14 cellular contexts compared by ENCODE assay signal in genomic region chr3:4757056-4757948, GRCh38.
DNase-seq lines count a peak whose midpoint lies in the region; ATAC-seq and TF ChIP-seq lines count a peak whose summit lies in the region.
"Had no signal": no experiment of that assay in that cellular context is flagged by ENCODE, and none has a peak within 500 bp of the region (broad histone marks: within the 10 kb centered on the region; RNA-seq: fewer than 3 reads in every experiment).

No MANE protein-coding gene starts in this region.

- H3K9me3 ChIP-seq in body of pancreas = no peaks in the 10 kb centered on the region
- H3K9me3 ChIP-seq: tibial artery had no signal

- ATAC-seq in left cardiac atrium (no peak), HG02981 (IDR thresholded peaks at IDR 0.05; ENCODE audit: unreplicated experiment) (peak; percentile 41), body of pancreas (peak; percentile 87)
- no peak for ATAC-seq in activated CD8-positive, alpha-beta T cell treated with anti-CD3 and anti-CD28 coated beads, Interleukin-2, amount 10 ng/mL, durations not matched to agents 7 days and 5 days
- ATAC-seq: activated naive CD4-positive, alpha-beta T cell treated with anti-CD3 and anti-CD28 coated beads, Interleukin-2, amount 50 U/mL, for 72 hours had no signal

- H3K4me1 Mint-ChIP-seq in type B pancreatic cell (ENCODE audit: unreplicated experiment) (peaks cover 10% of the 10 kb centered on the region), endothelial cell (ENCODE audit: unreplicated experiment) (peaks cover 19% of the 10 kb centered on the region)
- peaks cover 80% of the 10 kb centered on the region for H3K4me1 Mint-ChIP-seq in activated CD8-positive, alpha-beta T cell treated with anti-CD3 and anti-CD28 coated beads, Interleukin-2, amount 10 ng/mL, durations not matched to agents 7 days and 5 days (ENCODE audit: low read depth)

- H3K27ac ChIP-seq in body of pancreas = peak overlapping the region; percentile 66 to 90 (median 85)
- H3K27ac ChIP-seq: tibial artery had no signal

- H3K4me3 ChIP-seq in body of pancreas = no peak overlapping the region
- H3K4me3 ChIP-seq: tibial artery had no signal

- H3K36me3 Mint-ChIP-seq in type B pancreatic cell (peaks cover 22% of the 10 kb centered on the region), endothelial cell (ENCODE audit: low read depth, unreplicated experiment) (peaks cover 32% of the 10 kb centered on the region)
- peaks cover 77% of the 10 kb centered on the region for H3K36me3 Mint-ChIP-seq in activated CD8-positive, alpha-beta T cell treated with anti-CD3 and anti-CD28 coated beads, Interleukin-2, amount 10 ng/mL, durations not matched to agents 7 days and 5 days (ENCODE audit: low read depth)

- H3K27me3 Mint-ChIP-seq in type B pancreatic cell (no peaks in the 10 kb centered on the region), endothelial cell (ENCODE audit: unreplicated experiment) (no peaks in the 10 kb centered on the region)
- H3K27me3 Mint-ChIP-seq in activated CD8-positive, alpha-beta T cell treated with anti-CD3 and anti-CD28 coated beads, Interleukin-2, amount 10 ng/mL, durations not matched to agents 7 days and 5 days (ENCODE audit: low read depth) = no peaks in the 10 kb centered on the region
- H3K27me3 Mint-ChIP-seq: activated CD4-positive, alpha-beta T cell treated with anti-CD3 and anti-CD28 coated beads, Interleukin-2, amount 10 ng/mL, durations not matched to agents 7 days and 5 days; naive B cell had no signal

- 50 to 56% methylated on average over 13 of the region's 13 CpGs for WGBS in body of pancreas, 2 donors

- POLR2A ChIA-PET in activated CD8-positive, alpha-beta T cell treated with anti-CD3 and anti-CD28 coated beads, Interleukin-2, amount 10 ng/mL, durations not matched to agents 7 days and 5 days (lab: Charles Lee) = no interaction called here

- CTCF ChIA-PET in activated CD8-positive, alpha-beta T cell treated with anti-CD3 and anti-CD28 coated beads, Interleukin-2, amount 10 ng/mL, durations not matched to agents 7 days and 5 days (lab: Charles Lee) = interaction anchor here (1.4 to 1.6 kb wide), 2 partner anchors 10 to 219 kb away, joined by 3 to 5 read pairs; no protein-coding TSS in a partner anchor

- H3K27ac Mint-ChIP-seq in type B pancreatic cell = peak overlapping the region; percentile 5
- no peak overlapping the region for H3K27ac Mint-ChIP-seq in activated CD8-positive, alpha-beta T cell treated with anti-CD3 and anti-CD28 coated beads, Interleukin-2, amount 10 ng/mL, durations not matched to agents 7 days and 5 days
- no peak overlapping the region for H3K27ac Mint-ChIP-seq in endothelial cell (ENCODE audit: unreplicated experiment)
- H3K27ac Mint-ChIP-seq: activated CD4-positive, alpha-beta T cell treated with anti-CD3 and anti-CD28 coated beads, Interleukin-2, amount 10 ng/mL, durations not matched to agents 7 days and 5 days had no signal

- no peaks in the 10 kb centered on the region for H3K27me3 ChIP-seq in body of pancreas
- H3K27me3 ChIP-seq: tibial artery had no signal

- H3K4me3 Mint-ChIP-seq in type B pancreatic cell (no peak overlapping the region), endothelial cell (ENCODE audit: unreplicated experiment) (no peak overlapping the region)
- no peak overlapping the region for H3K4me3 Mint-ChIP-seq in activated CD8-positive, alpha-beta T cell treated with anti-CD3 and anti-CD28 coated beads, Interleukin-2, amount 10 ng/mL, durations not matched to agents 7 days and 5 days
- H3K4me3 Mint-ChIP-seq: activated CD4-positive, alpha-beta T cell treated with anti-CD3 and anti-CD28 coated beads, Interleukin-2, amount 10 ng/mL, durations not matched to agents 7 days and 5 days; naive B cell had no signal

- peaks cover 51% of the 10 kb centered on the region for H3K4me1 ChIP-seq in body of pancreas

- DNase-seq in cardiac septum (ENCODE audit: low spot score) (peak; percentile 56), left cardiac atrium (no peak), body of pancreas (peak; percentile 56 to 81 (median 68)), type B pancreatic cell (ENCODE audit: extremely low spot score, unreplicated experiment) (no peak), SIG-M5 (lab: John Stamatoyannopoulos, UW) (no peak), endothelial cell (ENCODE audit: low spot score) (no peak)
- DNase-seq in activated CD8-positive, alpha-beta T cell treated with anti-CD3 and anti-CD28 coated beads, Interleukin-2, amount 10 ng/mL, durations not matched to agents 7 days and 5 days = no peak
- DNase-seq: activated CD4-positive, alpha-beta T cell treated with anti-CD3 and anti-CD28 coated beads, Interleukin-2, amount 10 ng/mL, durations not matched to agents 7 days and 5 days; naive B cell; NCI-H2227 treated with DMSO at 0.1 percent for 48 hours; OCI-M1; tibial artery had no signal

- intact Hi-C loops in cardiac septum (cut with DNase I) (no loop called here), left cardiac atrium (cut with DNase I) (no loop called here), body of pancreas (cut with DNase I) (no loop called here)

- H3K36me3 ChIP-seq in body of pancreas (replicated peaks in 1 of 2; ENCODE audit: insufficient read depth in 1 of 2, low read depth in 2 of 2) = no peaks in the 10 kb centered on the region

- TF ChIP-seq CTCF in body of pancreas (IDR thresholded peaks at IDR 0.05) (no peak), type B pancreatic cell (conservative IDR thresholded peaks at IDR 0.05) (no peak), endothelial cell (IDR thresholded peaks at IDR 0.05; ENCODE audit: unreplicated experiment) (no peak)

- peak in 1 of 3 donors; percentile 11 for TF ChIP-seq POLR2A in body of pancreas (IDR thresholded peaks at IDR 0.05)

- peaks cover 6% of the 10 kb centered on the region for H3K9me3 Mint-ChIP-seq in type B pancreatic cell
- peaks cover 11% of the 10 kb centered on the region for H3K9me3 Mint-ChIP-seq in activated CD8-positive, alpha-beta T cell treated with anti-CD3 and anti-CD28 coated beads, Interleukin-2, amount 10 ng/mL, durations not matched to agents 7 days and 5 days (ENCODE audit: insufficient read depth)
- no peaks in the 10 kb centered on the region for H3K9me3 Mint-ChIP-seq in endothelial cell (ENCODE audit: unreplicated experiment)

Comparison
In these comparisons a context has a peak if more than half of its experiments do, and no peak if none do; other contexts are left out.
1. DNase-seq: peak in cardiac septum (single experiment) and body of pancreas (4 of 4); none in left cardiac atrium (single experiment), type B pancreatic cell (single experiment), activated CD8-positive, alpha-beta T cell treated with anti-CD3 and anti-CD28 coated beads, Interleukin-2, amount 10 ng/mL, durations not matched to agents 7 days and 5 days (single experiment), SIG-M5 (single experiment) and endothelial cell (single experiment).
2. ATAC-seq: peak in HG02981 (single experiment) and body of pancreas (single experiment); none in left cardiac atrium (0 of 2) and activated CD8-positive, alpha-beta T cell treated with anti-CD3 and anti-CD28 coated beads, Interleukin-2, amount 10 ng/mL, durations not matched to agents 7 days and 5 days (single experiment).